In the genomic region with DNA sequence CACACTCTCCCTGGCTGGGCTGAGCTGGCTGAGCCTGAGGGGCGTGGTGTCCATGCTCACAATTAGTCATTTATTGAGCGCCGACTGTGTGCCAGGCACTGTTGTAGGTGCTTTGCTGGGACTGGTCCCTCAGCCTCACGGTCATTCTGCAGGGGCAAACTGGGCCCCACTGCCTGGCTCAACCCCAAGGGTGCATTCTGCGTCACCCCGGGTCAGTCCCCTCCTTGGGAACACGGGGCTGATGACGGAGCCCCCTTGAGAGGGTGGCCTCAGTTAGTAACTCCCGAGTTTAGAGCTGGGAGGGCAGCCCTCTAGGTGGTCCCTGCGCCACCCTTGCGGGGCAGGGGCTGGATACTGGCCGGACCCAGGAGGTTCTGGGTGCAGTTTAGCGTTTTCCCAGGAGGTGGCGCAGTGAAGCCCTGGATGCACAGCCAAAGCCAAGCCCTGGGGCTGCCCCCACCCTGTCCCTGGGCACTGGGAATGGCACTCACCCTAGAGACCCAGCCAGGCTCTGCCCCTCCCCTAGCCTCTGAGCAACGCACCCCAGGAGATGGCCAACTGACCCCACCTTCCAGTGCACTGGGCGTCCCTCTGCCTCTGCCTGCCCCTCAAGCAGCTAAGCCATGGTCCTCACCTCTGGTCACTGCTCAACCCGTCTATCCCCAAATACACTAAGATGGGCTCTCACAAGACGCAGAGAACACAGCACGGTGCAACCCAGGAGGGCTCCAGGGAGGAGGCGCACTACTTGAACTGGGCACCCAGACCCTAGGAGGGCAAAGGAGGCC, we compare ENCODE assay signal across 8 cellular contexts.
A peak's percentile ranks its signal among the peaks of the same experiment; 100 is the strongest.
DNase-seq lines count a peak whose midpoint lies in the region; ATAC-seq and TF ChIP-seq lines count a peak whose summit lies in the region.

No MANE protein-coding gene starts in this region.

- H3K27ac ChIP-seq in CD8-positive, alpha-beta T cell (ENCODE audit: low read depth, low read length), result no peak overlapping the region
- H3K27ac ChIP-seq in coronary artery, result peak overlapping the region; percentile 45 to 80

- intact Hi-C loops in CD8-positive, alpha-beta T cell (cut with DNase I, micrococcal nuclease), result loop anchor here (1.0 kb wide), 3 partner anchors 240 to 348 kb away; no protein-coding TSS in a partner anchor
- intact Hi-C loops in activated CD4-positive, alpha-beta T cell treated with anti-CD3 and anti-CD28 coated beads for 36 hours (cut with DNase I, micrococcal nuclease), result no loop called here
- intact Hi-C loops in mucosa of descending colon (cut with DNase I, micrococcal nuclease), result no loop called here

- H3K27me3 Mint-ChIP-seq in CD8-positive, alpha-beta T cell (ENCODE audit: low read depth), result no peaks in the 10 kb centered on the region
- no peaks in the 10 kb centered on the region for H3K27me3 Mint-ChIP-seq in activated CD4-positive, alpha-beta T cell treated with anti-CD3 and anti-CD28 coated beads for 36 hours

- H3K4me1 ChIP-seq in CD8-positive, alpha-beta T cell (ENCODE audit: insufficient read depth, low read length), result no peaks in the 10 kb centered on the region
- peaks cover 19% of the 10 kb centered on the region for H3K4me1 ChIP-seq in mucosa of descending colon (ENCODE audit: low read depth)

- no peaks in the 10 kb centered on the region for H3K9me3 ChIP-seq in CD8-positive, alpha-beta T cell (ENCODE audit: low read length)
- no peaks in the 10 kb centered on the region for H3K9me3 ChIP-seq in mucosa of descending colon

- no peaks in the 10 kb centered on the region for H3K4me1 Mint-ChIP-seq in CD8-positive, alpha-beta T cell (ENCODE audit: low read depth)
- peaks cover 9% of the 10 kb centered on the region for H3K4me1 Mint-ChIP-seq in activated CD4-positive, alpha-beta T cell treated with anti-CD3 and anti-CD28 coated beads for 36 hours

- ATAC-seq in CD8-positive, alpha-beta T cell, result peak; percentile 78
- ATAC-seq in activated CD4-positive, alpha-beta T cell treated with anti-CD3 and anti-CD28 coated beads for 36 hours, result peak; percentile 56
- ATAC-seq in mucosa of descending colon (peak; percentile 67), HG02610 (IDR thresholded peaks at IDR 0.05; ENCODE audit: unreplicated experiment) (no peak)

- no peaks in the 10 kb centered on the region for H3K36me3 ChIP-seq in CD8-positive, alpha-beta T cell (ENCODE audit: insufficient read depth, low read length)
- no peaks in the 10 kb centered on the region for H3K36me3 ChIP-seq in mucosa of descending colon (ENCODE audit: low read depth)

- H3K27ac Mint-ChIP-seq in CD8-positive, alpha-beta T cell, result no peak overlapping the region
- no peak overlapping the region for H3K27ac Mint-ChIP-seq in activated CD4-positive, alpha-beta T cell treated with anti-CD3 and anti-CD28 coated beads for 36 hours

- TF ChIP-seq CTCF in CD8-positive, alpha-beta T cell (IDR thresholded peaks at IDR 0.05), result peak; percentile 72
- TF ChIP-seq CTCF in coronary artery (IDR thresholded peaks at IDR 0.05) (peak; percentile 60), mucosa of descending colon (IDR thresholded peaks at IDR 0.05) (peak; percentile 83)

- H3K27me3 ChIP-seq in CD8-positive, alpha-beta T cell (ENCODE audit: insufficient read depth, low read length), result no peaks in the 10 kb centered on the region

- H3K36me3 Mint-ChIP-seq in CD8-positive, alpha-beta T cell, result no peaks in the 10 kb centered on the region
- H3K36me3 Mint-ChIP-seq in activated CD4-positive, alpha-beta T cell treated with anti-CD3 and anti-CD28 coated beads for 36 hours (ENCODE audit: low read depth), result no peaks in the 10 kb centered on the region

- H3K9me3 Mint-ChIP-seq in CD8-positive, alpha-beta T cell, result no peaks in the 10 kb centered on the region
- H3K9me3 Mint-ChIP-seq in activated CD4-positive, alpha-beta T cell treated with anti-CD3 and anti-CD28 coated beads for 36 hours (ENCODE audit: low read depth), result no peaks in the 10 kb centered on the region

- peak; percentile 16 to 67 (median 30) for DNase-seq in CD8-positive, alpha-beta T cell
- peak; percentile 45 for DNase-seq in HT1080 (ENCODE audit: low read depth)
- peak; percentile 73 for DNase-seq in activated CD4-positive, alpha-beta T cell treated with anti-CD3 and anti-CD28 coated beads for 36 hours
- no peak for DNase-seq in coronary artery (ENCODE audit: low spot score)
- peak; percentile 78 to 89 (median 86) for DNase-seq in mucosa of descending colon
- peak; percentile 3 for DNase-seq in stimulated activated naive CD4-positive, alpha-beta T cell treated with Interleukin-2 at 50 U/mL for 16 hours (lab: John Stamatoyannopoulos, UW)
- DNase-seq in LoVo (ENCODE audit: low spot score), result no peak

- H3K4me3 ChIP-seq in CD8-positive, alpha-beta T cell (ENCODE audit: low read depth, low read length), result no peak overlapping the region
- H3K4me3 ChIP-seq in coronary artery, result no peak overlapping the region
- H3K4me3 ChIP-seq in mucosa of descending colon, result no peak overlapping the region

- CTCF ChIA-PET in CD8-positive, alpha-beta T cell (lab: Charles Lee), result interaction anchor here (0.7 to 3.1 kb wide), 12 partner anchors 11 to 356 kb away, joined by 3 to 15 read pairs (median 4); no protein-coding TSS in a partner anchor
- CTCF ChIA-PET in activated CD4-positive, alpha-beta T cell treated with anti-CD3 and anti-CD28 coated beads for 36 hours (lab: Charles Lee), result interaction anchor here (0.6 to 3.6 kb wide), 10 partner anchors 10 to 643 kb away, joined by 3 to 11 read pairs (median 3); no protein-coding TSS in a partner anchor

- H3K4me3 Mint-ChIP-seq in CD8-positive, alpha-beta T cell, result no peak overlapping the region
- no peak overlapping the region for H3K4me3 Mint-ChIP-seq in activated CD4-positive, alpha-beta T cell treated with anti-CD3 and anti-CD28 coated beads for 36 hours

- POLR2A ChIA-PET in CD8-positive, alpha-beta T cell (lab: Charles Lee), result no interaction called here
- POLR2A ChIA-PET in activated CD4-positive, alpha-beta T cell treated with anti-CD3 and anti-CD28 coated beads for 36 hours (lab: Charles Lee), result no interaction called here

Comparison
In these comparisons a context has a peak if more than half of its experiments do, and no peak if none do; other contexts are left out.
1. DNase-seq: peak in CD8-positive, alpha-beta T cell (7 of 7), HT1080 (single experiment), activated CD4-positive, alpha-beta T cell treated with anti-CD3 and anti-CD28 coated beads for 36 hours (single experiment), mucosa of descending colon (3 of 3) and stimulated activated naive CD4-positive, alpha-beta T cell treated with Interleukin-2 at 50 U/mL for 16 hours (single experiment); none in coronary artery (single experiment) and LoVo (single experiment).
2. intact Hi-C loops: an anchor here in CD8-positive, alpha-beta T cell (1.0 kb wide); none called in activated CD4-positive, alpha-beta T cell treated with anti-CD3 and anti-CD28 coated beads for 36 hours and mucosa of descending colon.
3. Peak in every context shown above with its lines, with median percentiles within 50 percentile points of each other: CTCF ChIP-seq.